ENCODE assay signal across 2 cellular contexts in genomic region chr9:38967866-38968265, GRCh38.
DNase-seq lines count a peak whose midpoint lies in the region; ATAC-seq and TF ChIP-seq lines count a peak whose summit lies in the region.
"Not testable (repeated sequence)": the region's sequence is repeated elsewhere in the genome, so short reads cannot be mapped to it uniquely, and the experiment has no call there.

No MANE protein-coding gene starts in this region.

- H3K36me3 ChIP-seq in GM23338 (ENCODE audit: insufficient read depth), result not testable (repeated sequence)

- not testable (repeated sequence) for DNase-seq in GM23338 (ENCODE audit: low spot score); WTC11 (ENCODE audit: low spot score)

- not testable (repeated sequence) for H2AFZ ChIP-seq in GM23338

- not testable (repeated sequence) for H3K27me3 Mint-ChIP-seq in GM23338 (ENCODE audit: insufficient read depth, low read depth, poor library complexity); WTC11 (ENCODE audit: low read depth)

- H3K27ac Mint-ChIP-seq in GM23338, WTC11: not testable (repeated sequence)

- not testable (repeated sequence) for H3F3A ChIP-seq in GM23338 (replicated peaks; ENCODE audit: low read depth)

- not testable (repeated sequence) for H3K27me3 ChIP-seq in GM23338 (ENCODE audit: insufficient read depth)

- H3K27ac ChIP-seq in GM23338 (ENCODE audit: low read depth), result not testable (repeated sequence)

- H3K4me3 ChIP-seq in GM23338, result not testable (repeated sequence)

- ATAC-seq in GM23338 (peak; percentile 75), WTC11 (peak; percentile 65)

- CTCF ChIA-PET in WTC11 (lab: Charles Lee), result not testable (repeated sequence)

- not testable (repeated sequence) for H3K9me3 Mint-ChIP-seq in GM23338, WTC11

- not testable (repeated sequence) for H3K36me3 Mint-ChIP-seq in GM23338 (ENCODE audit: low read depth); WTC11

- not testable (repeated sequence) for H3K4me1 Mint-ChIP-seq in GM23338, WTC11

- H3K79me2 ChIP-seq in GM23338 (replicated peaks; ENCODE audit: insufficient read depth), result not testable (repeated sequence)

- POLR2A ChIA-PET in WTC11 (lab: Charles Lee), result not testable (repeated sequence)

- not testable (repeated sequence) for H3K9me2 ChIP-seq in GM23338 (ENCODE audit: insufficient read depth)

- H3K4me2 ChIP-seq in GM23338, result 0 out of 2 replicates have a peak overlapping the region, but pooled peaks have one; percentile 53

- H3K4me1 ChIP-seq in GM23338 (ENCODE audit: insufficient read depth), result not testable (repeated sequence)

- not testable (repeated sequence) for H3K4me3 Mint-ChIP-seq in GM23338, WTC11

- not testable (repeated sequence) for TF ChIP-seq CTCF in GM23338 (conservative IDR thresholded peaks at IDR 0.05; ENCODE audit: low read depth in 2 of 2); WTC11 (IDR thresholded peaks at IDR 0.05)

- not testable (repeated sequence) for H4K20me1 ChIP-seq in GM23338 (replicated peaks; ENCODE audit: insufficient read depth)
